ENCODE assay signal across 12 cellular contexts in genomic region chr5:142319105-142319504, GRCh38. TPM values are rescaled to one million over a fixed set of nuclear protein-coding genes. Genes with fewer than 3 reads are reported as not detected.
A peak's percentile ranks its signal among the peaks of the same experiment; 100 is the strongest.
DNase-seq lines count a peak whose midpoint lies in the region; ATAC-seq and TF ChIP-seq lines count a peak whose summit lies in the region.
"Had no signal": no experiment of that assay in that cellular context is flagged by ENCODE, and none has a peak within 500 bp of the region (broad histone marks: within the 10 kb centered on the region; RNA-seq: fewer than 3 reads in every experiment).

No MANE protein-coding gene starts in this region.

- H3K9me3 Mint-ChIP-seq in WTC11 = no peaks in the 10 kb centered on the region

- intact Hi-C loops in Right ventricle myocardium inferior (cut with DNase I) = loop anchor here (5.0 kb wide), 1 partner anchor 37 kb away; no protein-coding TSS in a partner anchor
- intact Hi-C loops in left cardiac atrium (cut with DNase I) = loop anchor here in 1 of 2 donors (5.0 kb wide), 1 partner anchor 228 kb away; no protein-coding TSS in a partner anchor
- intact Hi-C loops in right cardiac atrium (cut with DNase I) = no loop called here
- intact Hi-C loops in tibial artery (cut with DNase I; ENCODE audit: low total_unique reads) = no loop called here
- intact Hi-C loops in posterior cingulate gyrus (cut with DNase I) = no loop called here

- ATAC-seq in Right ventricle myocardium inferior (peak; percentile 11), left cardiac atrium (no peak), WTC11 (no peak), right cardiac atrium (no peak)
- ATAC-seq: sciatic nerve had no signal

- WGBS in right cardiac atrium = 41% methylated on average over 2 of the region's 2 CpGs

- H3K27me3 ChIP-seq in right cardiac atrium (ENCODE audit: control insufficient read depth, insufficient read depth) = no peaks in the 10 kb centered on the region
- H3K27me3 ChIP-seq in tibial artery = no peaks in the 10 kb centered on the region

- H3K27ac ChIP-seq in right cardiac atrium (ENCODE audit: low read length) (peak overlapping the region; percentile 57), tibial artery (peak overlapping the region; percentile 95 to 96)

- POLR2A ChIA-PET in WTC11 (lab: Charles Lee) = no interaction called here

- CTCF ChIA-PET in WTC11 (lab: Charles Lee) = interaction anchor here (1.5 to 1.6 kb wide), 2 partner anchors 12 to 282 kb away, joined by 3 to 11 read pairs; no protein-coding TSS in a partner anchor

- TF ChIP-seq CTCF in WTC11 (IDR thresholded peaks at IDR 0.05) = no peak
- TF ChIP-seq CTCF in tibial artery (IDR thresholded peaks at IDR 0.05) = no peak

- peaks cover 5 to 8% (median 8%) of the 10 kb centered on the region in 3 donors for H3K36me3 ChIP-seq in tibial artery

- H3K4me1 Mint-ChIP-seq in WTC11 = peaks cover 87% of the 10 kb centered on the region

- peak overlapping the region; percentile 75 for H3K27ac Mint-ChIP-seq in WTC11
- H3K27ac Mint-ChIP-seq: B cell had no signal

- peaks cover 29% of the 10 kb centered on the region for H3K4me1 ChIP-seq in right cardiac atrium (ENCODE audit: control insufficient read depth, insufficient read depth, low read length)
- H3K4me1 ChIP-seq in tibial artery = peaks cover 0 to 87% (median 69%) of the 10 kb centered on the region in 4 donors

- H3K9me3 ChIP-seq in right cardiac atrium (ENCODE audit: control insufficient read depth, low read length) = no peaks in the 10 kb centered on the region
- no peaks in the 10 kb centered on the region for H3K9me3 ChIP-seq in tibial artery
- H3K9me3 ChIP-seq: esophagus squamous epithelium had no signal

- H3K36me3 Mint-ChIP-seq in WTC11 = peaks cover 77% of the 10 kb centered on the region

- peak overlapping the region; percentile 7 for H3K4me3 ChIP-seq in right cardiac atrium (ENCODE audit: low read length)
- H3K4me3 ChIP-seq in tibial artery = peak overlapping the region; percentile 3 to 25
- H3K4me3 ChIP-seq: esophagus squamous epithelium had no signal

- H3K27me3 Mint-ChIP-seq in WTC11 (ENCODE audit: low read depth) = no peaks in the 10 kb centered on the region; the same call in none of the 2 replicates

- peak overlapping the region; percentile 96 for H3K4me3 Mint-ChIP-seq in WTC11
- H3K4me3 Mint-ChIP-seq: B cell had no signal

- DNase-seq in Right ventricle myocardium inferior (ENCODE audit: missing footprints) = no peak
- DNase-seq in left cardiac atrium = no peak
- DNase-seq in WTC11 (ENCODE audit: low spot score) = no peak
- DNase-seq in right cardiac atrium = no peak
- no peak for DNase-seq in tibial artery
- DNase-seq in HK-2 (ENCODE audit: unreplicated experiment) = no peak
- no peak for DNase-seq in NCI-H446 treated with DMSO at 0.1 percent for 48 hours (lab: John Stamatoyannopoulos, UW)
- DNase-seq in posterior cingulate gyrus = no peak
- DNase-seq: activated T-cell treated with anti-CD3 and anti-CD28 coated beads for 4 hours, esophagus squamous epithelium had no signal

TF ChIP-seq in WTC11, 78 proteins besides CTCF, POLR2A, EP300 and RAD21:
- no peak for TF ChIP-seq OVOL2 (CRISPR knock-in tag; IDR thresholded peaks at IDR 0.05; ENCODE audit: borderline replicate concordance)

RNA-seq across cellular contexts. Expression of gene SPRY4, which starts 5.7 kb away (rescaled TPM):
- 9.7 TPM for total RNA-seq in Right ventricle myocardium inferior
- total RNA-seq in left cardiac atrium = 10 to 100 TPM; 13.3 to 30.6 TPM
- total RNA-seq in WTC11 (2021) = 99.6 to 140 TPM (median 103 TPM) in 3 replicates
- total RNA-seq in right cardiac atrium = 10 to 100 TPM in 2 of 4 donors, 1 to 10 TPM in 2; 8.3 to 18.3 (median 11.7) TPM
- polyA plus RNA-seq in right cardiac atrium = 8.1 TPM
- total RNA-seq: B cell had no signal
